ENCODE assay signal across 10 cellular contexts in genomic region chr5:54387659-54388232, GRCh38.
DNase-seq lines count a peak whose midpoint lies in the region; ATAC-seq, FAIRE-seq and TF ChIP-seq lines count a peak whose summit lies in the region.
"Had no signal": no experiment of that assay in that cellular context is flagged by ENCODE, and none has a peak within 500 bp of the region (broad histone marks: within the 10 kb centered on the region; RNA-seq: fewer than 3 reads in every experiment).

No MANE protein-coding gene starts in this region.

- no peaks in the 10 kb centered on the region for H3K4me1 ChIP-seq in psoas muscle
- H3K4me1 ChIP-seq in neuronal stem cell (ENCODE audit: control insufficient read depth in 2 of 2, insufficient read depth in 1 of 2, low read depth in 1 of 2, low read length in 2 of 2): peaks cover 0 to 5% of the 10 kb centered on the region in 2 donors

- H3K27ac ChIP-seq in epithelial cell of prostate: peak overlapping the region; percentile 23
- no peak overlapping the region for H3K27ac ChIP-seq in psoas muscle
- no peak overlapping the region for H3K27ac ChIP-seq in neuronal stem cell (replicated peaks; ENCODE audit: low read length)

- no peak overlapping the region for H2AFZ ChIP-seq in neuronal stem cell (ENCODE audit: low read length)

- no peak overlapping the region for H4K8ac ChIP-seq in neuronal stem cell (ENCODE audit: low read depth, low read length)

- H3K36me3 ChIP-seq in psoas muscle (ENCODE audit: insufficient read depth in 1 of 2, low read depth in 1 of 2) (no peaks in the 10 kb centered on the region), neuronal stem cell (replicated peaks in 1 of 2; ENCODE audit: control insufficient read depth in 2 of 2, insufficient read depth in 2 of 2, low read length in 2 of 2) (no peaks in the 10 kb centered on the region)

- intact Hi-C loops in psoas muscle (cut with DNase I): no loop called here

- H3K14ac ChIP-seq in neuronal stem cell (ENCODE audit: low read length): no peak overlapping the region

- H3K9ac ChIP-seq in neuronal stem cell (ENCODE audit: low read depth, low read length, poor library complexity): no peak overlapping the region

- no peak overlapping the region for H2AK5ac ChIP-seq in neuronal stem cell (ENCODE audit: low read depth, low read length)

- H3K4me2 ChIP-seq in neuronal stem cell (ENCODE audit: insufficient read depth, low read length, poor library complexity, severe bottlenecking): no peak overlapping the region

- 76 to 83% (median 76%) methylated on average over 3 of the region's 3 CpGs for WGBS in psoas muscle, 3 donors
- no CpG with 5 or more reads among the region's 3 CpGs for WGBS in neuronal stem cell (ENCODE audit: extremely low coverage in 2 of 2, insufficient read length in 2 of 2, insufficient replicate concordance in 1 of 2), 2 donors

- H2BK12ac ChIP-seq in neuronal stem cell (ENCODE audit: low read length): no peak overlapping the region

- H2BK15ac ChIP-seq in neuronal stem cell (ENCODE audit: low read length): no peak overlapping the region

- TF ChIP-seq CTCF in psoas muscle (IDR thresholded peaks at IDR 0.05): no peak

- H2BK120ac ChIP-seq in neuronal stem cell (ENCODE audit: low read depth, low read length): no peak overlapping the region

- no peak overlapping the region for H3K4ac ChIP-seq in neuronal stem cell (ENCODE audit: low read length)

- no peaks in the 10 kb centered on the region for H3K79me1 ChIP-seq in neuronal stem cell (ENCODE audit: low read depth, low read length)

- H3K9me3 ChIP-seq in psoas muscle: no peaks in the 10 kb centered on the region
- no peaks in the 10 kb centered on the region for H3K9me3 ChIP-seq in neuronal stem cell (replicated peaks in 1 of 2; ENCODE audit: control insufficient read depth in 2 of 2, insufficient read depth in 1 of 2, low read depth in 1 of 2, low read length in 2 of 2)

- no peak for FAIRE-seq in RCC 7860 (lab: Jason Lieb, UNC)

- DNase-seq in H4 (ENCODE audit: low spot score) (peak; percentile 35), NCI-H69 (lab: John Stamatoyannopoulos, UW) (peak; percentile 95), epithelial cell of prostate (ENCODE audit: low read depth, low spot score) (no peak), psoas muscle (no peak), RCC 7860 (ENCODE audit: low spot score) (no peak), neuronal stem cell (ENCODE audit: low spot score) (no peak)
- no peak for DNase-seq in stimulated activated CD4-positive, alpha-beta T cell treated with anti-CD3 and anti-CD28 coated beads, Interleukin-2, amount 100 ng/mL, for 24 hours
- DNase-seq: effector memory CD4-positive, alpha-beta T cell; trophoblast cell had no signal

- H3K23ac ChIP-seq in neuronal stem cell (ENCODE audit: low read depth, low read length, poor library complexity): no peak overlapping the region

- H2BK5ac ChIP-seq in neuronal stem cell (ENCODE audit: low read length): no peak overlapping the region

- H3K18ac ChIP-seq in neuronal stem cell (ENCODE audit: low read length): no peak overlapping the region

- H4K91ac ChIP-seq in neuronal stem cell (ENCODE audit: low read depth, low read length, poor library complexity): no peak overlapping the region

- ATAC-seq in psoas muscle (peak in 3 of 4 donors; percentile 19 to 47 (median 21)), GM21786 (IDR thresholded peaks at IDR 0.05; ENCODE audit: unreplicated experiment) (no peak)

- H3K27me3 ChIP-seq in psoas muscle (ENCODE audit: insufficient read depth in 3 of 3, low read length in 2 of 3): no peaks in the 10 kb centered on the region
- H3K27me3 ChIP-seq in neuronal stem cell (ENCODE audit: control insufficient read depth in 3 of 3, insufficient read depth in 3 of 3, low read depth in 1 of 3, low read length in 3 of 3): no peaks in the 10 kb centered on the region

- no peak overlapping the region for H3K4me3 ChIP-seq in psoas muscle
- H3K4me3 ChIP-seq in neuronal stem cell (ENCODE audit: low read length in 2 of 2): no peak overlapping the region

Comparison
In these comparisons a context has a peak if more than half of its experiments do, and no peak if none do; other contexts are left out.
1. DNase-seq: peak in H4 (single experiment) and NCI-H69 (single experiment); none in epithelial cell of prostate (single experiment), psoas muscle (0 of 2), RCC 7860 (single experiment), neuronal stem cell (single experiment) and stimulated activated CD4-positive, alpha-beta T cell treated with anti-CD3 and anti-CD28 coated beads, Interleukin-2, amount 100 ng/mL, for 24 hours (0 of 2).